In genomic region chr22:46577361-46578249, GRCh38 we compare ENCODE assay signal across 9 cellular contexts. TPM values are rescaled to one million over a fixed set of nuclear protein-coding genes. Genes with fewer than 3 reads are reported as not detected.
A peak's percentile ranks its signal among the peaks of the same experiment; 100 is the strongest.
DNase-seq lines count a peak whose midpoint lies in the region; ATAC-seq, FAIRE-seq and TF ChIP-seq lines count a peak whose summit lies in the region.
"Had no signal": no experiment of that assay in that cellular context is flagged by ENCODE, and none has a peak within 500 bp of the region (broad histone marks: within the 10 kb centered on the region; RNA-seq: fewer than 3 reads in every experiment).

No MANE protein-coding gene starts in this region.

- H3K9me3 ChIP-seq in CD8-positive, alpha-beta T cell (ENCODE audit: low read length): no peaks in the 10 kb centered on the region
- H3K9me3 ChIP-seq in adrenal gland (replicated peaks in 1 of 3) (no peaks in the 10 kb centered on the region), keratinocyte (ENCODE audit: control insufficient read depth, low read depth, low read length) (no peaks in the 10 kb centered on the region), subcutaneous abdominal adipose tissue (ENCODE audit: control insufficient read depth in 5 of 5, low read length in 5 of 5) (no peaks in the 10 kb centered on the region)

- peak overlapping the region; percentile 5 for H2AFZ ChIP-seq in keratinocyte (ENCODE audit: control insufficient read depth, low read length)

- peaks cover 23% of the 10 kb centered on the region for H3K79me2 ChIP-seq in keratinocyte (ENCODE audit: control insufficient read depth, insufficient read depth, low read length)

- dilution Hi-C loops in keratinocyte (cut with MboI; ENCODE audit: extremely low pct_ligation_motif_present, low sequenced_read_pairs): no loop called here

- 3 to 23% (median 6%) methylated on average over 4 to 67 of the region's 67 CpGs for WGBS in adrenal gland, 4 donors

- peak overlapping the region; percentile 49 for H3K4me3 ChIP-seq in CD8-positive, alpha-beta T cell (ENCODE audit: low read depth, low read length)
- H3K4me3 ChIP-seq in HL-60 (replicated peaks; ENCODE audit: insufficient read depth, low read length) (peak overlapping the region; percentile 71), adrenal gland (peak overlapping the region; percentile 51 to 88 (median 60)), keratinocyte (ENCODE audit: control insufficient read depth in 2 of 3, extremely low read depth in 1 of 3, insufficient read depth in 2 of 3, low read depth in 1 of 3, low read length in 3 of 3) (peak overlapping the region; percentile 65 to 69 (median 68)), subcutaneous abdominal adipose tissue (ENCODE audit: low read depth in 1 of 5, low read length in 5 of 5) (peak overlapping the region; percentile 59 to 78 (median 76))

- no peak for TF ChIP-seq POLR2A in adrenal gland (IDR thresholded peaks at IDR 0.05)

- no peaks in the 10 kb centered on the region for H3K27me3 Mint-ChIP-seq in CD8-positive, alpha-beta T cell (ENCODE audit: low read depth)

- no peaks in the 10 kb centered on the region for H3K9me1 ChIP-seq in keratinocyte (ENCODE audit: control insufficient read depth, extremely low read depth, insufficient read depth, low read length)

- peak in 2 of 7 experiments; percentile 16 to 51 for DNase-seq in CD8-positive, alpha-beta T cell
- DNase-seq in HL-60 (ENCODE audit: low read depth in 1 of 2, low spot score in 1 of 2): no peak
- peak in 4 of 7 donors; percentile 22 to 58 (median 44) for DNase-seq in adrenal gland
- no peak for DNase-seq in keratinocyte (ENCODE audit: low read depth, low spot score)
- no peak for DNase-seq in midbrain (lab: John Stamatoyannopoulos, UW)
- no peak for DNase-seq in HK-2 (ENCODE audit: unreplicated experiment)
- DNase-seq in iPS-NIHi11 (ENCODE audit: low spot score): no peak

- H3K36me3 ChIP-seq in CD8-positive, alpha-beta T cell (ENCODE audit: insufficient read depth, low read length): no peaks in the 10 kb centered on the region
- H3K36me3 ChIP-seq in adrenal gland (replicated peaks in 1 of 2) (no peaks in the 10 kb centered on the region), keratinocyte (ENCODE audit: control insufficient read depth in 2 of 2, extremely low read depth in 1 of 2, insufficient read depth in 2 of 2, low read length in 2 of 2) (peaks cover 0 to 3% of the 10 kb centered on the region in 2 experiments), subcutaneous abdominal adipose tissue (ENCODE audit: control insufficient read depth in 5 of 5, insufficient read depth in 5 of 5, low read length in 5 of 5) (no peaks in the 10 kb centered on the region)

- H3K36me3 Mint-ChIP-seq in CD8-positive, alpha-beta T cell: no peaks in the 10 kb centered on the region

- CTCF ChIA-PET in CD8-positive, alpha-beta T cell (lab: Charles Lee): no interaction called here

- H3K4me1 Mint-ChIP-seq in CD8-positive, alpha-beta T cell (ENCODE audit: low read depth): peaks cover 39% of the 10 kb centered on the region

- no peaks in the 10 kb centered on the region for H4K20me1 ChIP-seq in keratinocyte (ENCODE audit: control insufficient read depth, extremely low read depth, insufficient read depth, low read length)

- intact Hi-C loops in CD8-positive, alpha-beta T cell (cut with DNase I, micrococcal nuclease): loop anchor here (2.0 to 5.0 kb wide), 3 partner anchors 35 to 225 kb away; no protein-coding TSS in a partner anchor
- intact Hi-C loops in adrenal gland (cut with DNase I): loop anchor here (10.0 kb wide), 2 partner anchors 77 to 157 kb away; partner anchors contain the start of gene CERK (in 1 of the 2)

- no peaks in the 10 kb centered on the region for H3K9me3 Mint-ChIP-seq in CD8-positive, alpha-beta T cell

- H3K4me2 ChIP-seq in keratinocyte (ENCODE audit: control insufficient read depth, extremely low read depth, insufficient read depth, low read depth, low read length): peak overlapping the region; percentile 86

- peaks cover 21% of the 10 kb centered on the region for H3K4me1 ChIP-seq in CD8-positive, alpha-beta T cell (ENCODE audit: insufficient read depth, low read length)
- H3K4me1 ChIP-seq in adrenal gland (replicated peaks in 1 of 2): peaks cover 21 to 40% of the 10 kb centered on the region in 2 donors
- H3K4me1 ChIP-seq in keratinocyte (ENCODE audit: control insufficient read depth, extremely low read depth, insufficient read depth, low read length): peaks cover 42% of the 10 kb centered on the region
- H3K4me1 ChIP-seq in subcutaneous abdominal adipose tissue (ENCODE audit: control insufficient read depth in 5 of 5, insufficient read depth in 5 of 5, low read length in 5 of 5): peaks cover 20 to 61% (median 57%) of the 10 kb centered on the region in 5 donors

- no peaks in the 10 kb centered on the region for H3K27me3 ChIP-seq in CD8-positive, alpha-beta T cell (ENCODE audit: insufficient read depth, low read length)
- no peaks in the 10 kb centered on the region for H3K27me3 ChIP-seq in HL-60 (ENCODE audit: insufficient read depth, poor library complexity, severe bottlenecking)
- no peaks in the 10 kb centered on the region for H3K27me3 ChIP-seq in adrenal gland
- H3K27me3 ChIP-seq in keratinocyte (ENCODE audit: control insufficient read depth, extremely low read depth, insufficient read depth, low read length): no peaks in the 10 kb centered on the region
- H3K27me3 ChIP-seq in subcutaneous abdominal adipose tissue (ENCODE audit: control insufficient read depth in 5 of 5, insufficient read depth in 4 of 5, low read length in 5 of 5): no peaks in the 10 kb centered on the region

- POLR2A ChIA-PET in CD8-positive, alpha-beta T cell (lab: Charles Lee): no interaction called here

- peak overlapping the region; percentile 85 for H3K27ac Mint-ChIP-seq in CD8-positive, alpha-beta T cell

- H3K27ac ChIP-seq in CD8-positive, alpha-beta T cell (ENCODE audit: low read depth, low read length): no peak overlapping the region
- H3K27ac ChIP-seq in HL-60 (replicated peaks) (peak overlapping the region; percentile 83), adrenal gland (peak overlapping the region in 4 of 5 donors; percentile 24 to 81 (median 76)), keratinocyte (ENCODE audit: control insufficient read depth, insufficient read depth, low read length) (no peak overlapping the region), subcutaneous abdominal adipose tissue (ENCODE audit: low read depth, low read length) (peak overlapping the region; percentile 65)

- ATAC-seq in CD8-positive, alpha-beta T cell: peak; percentile 29

- TF ChIP-seq CTCF in CD8-positive, alpha-beta T cell (IDR thresholded peaks at IDR 0.05): no peak
- TF ChIP-seq CTCF in HL-60 (IDR thresholded peaks at IDR 0.05; ENCODE audit: insufficient read depth, low read length): no peak
- TF ChIP-seq CTCF in adrenal gland (IDR thresholded peaks at IDR 0.05): no peak
- no peak for TF ChIP-seq CTCF in keratinocyte (optimal IDR thresholded peaks at IDR 0.05 in 1 of 3, IDR thresholded peaks at IDR 0.05 in 1 of 3, conservative IDR thresholded peaks at IDR 0.05 in 1 of 3; ENCODE audit: extremely low read depth in 1 of 3, insufficient read depth in 2 of 3, low read length in 3 of 3)

- H3K9ac ChIP-seq in keratinocyte (ENCODE audit: control insufficient read depth, extremely low read depth, insufficient read depth, low read length) (peak overlapping the region; percentile 42), subcutaneous abdominal adipose tissue (ENCODE audit: low read length in 5 of 5) (peak overlapping the region; percentile 26 to 83 (median 62))

- H3K4me3 Mint-ChIP-seq in CD8-positive, alpha-beta T cell: peak overlapping the region; percentile 89

- FAIRE-seq in keratinocyte (lab: Jason Lieb, UNC): no peak
- FAIRE-seq: islet of Langerhans had no signal

RNA-seq across cellular contexts. Expression of gene CELSR1, which starts 40.2 kb away (rescaled TPM):
- 1 to 10 TPM in 1 of 2 experiments, under 1 TPM in 1; 0.92 to 1.0 TPM for total RNA-seq in CD8-positive, alpha-beta T cell
- total RNA-seq in adrenal gland: 1 to 10 TPM; 1.1 to 4.3 (median 2.6) TPM
- 1 to 10 TPM in 2 of 3 donors, under 1 TPM in 1; 0.71 to 3.1 (median 1.6) TPM for polyA plus RNA-seq in adrenal gland
- polyA plus RNA-seq in keratinocyte: 16.1 to 23.2 TPM (median 20.6 TPM) in 3 replicates
- polyA plus RNA-seq in keratinocyte (2011; ENCODE audit: low read depth): 6.0 TPM
- polyA plus RNA-seq in keratinocyte (2011; cell fraction: cytosol; rRNA removed): 8.0 and 10.0 TPM in 2 replicates
- 99.8 and 117 TPM in 2 replicates for polyA plus RNA-seq in keratinocyte (2011; cell fraction: nucleus; rRNA removed)
- polyA plus RNA-seq in keratinocyte (2012; ENCODE audit: low replicate concordance): 24.8 and 29.0 TPM in 2 replicates
- 61.3 to 154 TPM (median 62.8 TPM) in 3 replicates for polyA minus RNA-seq in keratinocyte
- polyA minus RNA-seq in keratinocyte (2011; cell fraction: cytosol; rRNA and poly(A)+ RNA removed): 39.1 TPM
- 182 and 191 TPM in 2 replicates for polyA minus RNA-seq in keratinocyte (2011; cell fraction: nucleus; rRNA and poly(A)+ RNA removed)

RNA-seq across cellular contexts. Expression of gene GRAMD4, which starts 42.6 kb away (rescaled TPM):
- 1 to 10 TPM; 8.4 to 8.7 TPM for total RNA-seq in CD8-positive, alpha-beta T cell
- total RNA-seq in adrenal gland: 100 to 1,000 TPM in 3 of 8 donors, 10 to 100 TPM in 5; 38.8 to 241 (median 80.6) TPM
- polyA plus RNA-seq in adrenal gland: 10 to 100 TPM; 18.4 to 93.7 (median 39.0) TPM
- polyA plus RNA-seq in keratinocyte: 15.4 to 18.4 TPM (median 17.3 TPM) in 3 replicates
- 21.6 TPM for polyA plus RNA-seq in keratinocyte (2011; ENCODE audit: low read depth)
- polyA plus RNA-seq in keratinocyte (2011; cell fraction: cytosol; rRNA removed): 8.0 and 9.5 TPM in 2 replicates
- 19.9 and 23.1 TPM in 2 replicates for polyA plus RNA-seq in keratinocyte (2011; cell fraction: nucleus; rRNA removed)
- 11.9 and 14.8 TPM in 2 replicates for polyA plus RNA-seq in keratinocyte (2012; ENCODE audit: low replicate concordance)
- polyA minus RNA-seq in keratinocyte: 15.3 to 27.9 TPM (median 25.4 TPM) in 3 replicates
- polyA minus RNA-seq in keratinocyte (2011; cell fraction: cytosol; rRNA and poly(A)+ RNA removed): 19.8 TPM
- 19.4 and 39.2 TPM in 2 replicates for polyA minus RNA-seq in keratinocyte (2011; cell fraction: nucleus; rRNA and poly(A)+ RNA removed)

Comparison
In these comparisons a context has a peak if more than half of its experiments do, and no peak if none do; other contexts are left out.
1. DNase-seq: peak in adrenal gland (4 of 7); none in HL-60 (0 of 2), keratinocyte (single experiment), midbrain (single experiment), HK-2 (single experiment) and iPS-NIHi11 (single experiment).
2. H3K27ac ChIP-seq: peak in HL-60 (single experiment), adrenal gland (4 of 5) and subcutaneous abdominal adipose tissue (single experiment); none in CD8-positive, alpha-beta T cell (single experiment) and keratinocyte (single experiment).
3. RNA of gene GRAMD4, which starts 42.6 kb away (total RNA-seq): 38.8 to 241 TPM in adrenal gland; 8.4 to 8.7 TPM in CD8-positive, alpha-beta T cell; every median in the first group is over 4 times any median in the second.
4. Peak in every context shown above with its lines, with median percentiles within 50 percentile points of each other: H3K4me3 ChIP-seq.